In genomic region chr17:78986048-78986648, GRCh38 we compare ENCODE assay signal across 8 cellular contexts. TPM values are rescaled to one million over a fixed set of nuclear protein-coding genes. Genes with fewer than 3 reads are reported as not detected.
DNase-seq lines count a peak whose midpoint lies in the region; ATAC-seq, FAIRE-seq and TF ChIP-seq lines count a peak whose summit lies in the region.

No MANE protein-coding gene starts in this region.

- POLR2A ChIA-PET in A549 (lab: Yijun Ruan, JAX): interaction anchor here (1.1 to 1.2 kb wide), 3 partner anchors 9 to 52 kb away, joined by 3 to 5 read pairs (median 5); partner anchors contain the start of gene CANT1
- POLR2A ChIA-PET in SK-N-SH (lab: Yijun Ruan, JAX): no interaction called here

- TF ChIP-seq EP300 in A549 (IDR thresholded peaks at IDR 0.05) (no peak), SK-N-SH (IDR thresholded peaks at IDR 0.05; ENCODE audit: borderline replicate concordance in 1 of 2, low read depth in 1 of 2, low read length in 1 of 2) (no peak)

- no peak overlapping the region for H2AFZ ChIP-seq in SK-N-SH (ENCODE audit: low read depth)

- no peaks in the 10 kb centered on the region for H4K20me1 ChIP-seq in SK-N-SH (ENCODE audit: insufficient read depth)

- ATAC-seq in A549: peak; percentile 49 to 51; a peak in 4 of 6 replicates
- ATAC-seq in GM18519 (IDR thresholded peaks at IDR 0.05; ENCODE audit: low FRiP score, unreplicated experiment): no peak
- ATAC-seq in GM21381 (IDR thresholded peaks at IDR 0.05; ENCODE audit: unreplicated experiment): no peak
- no peak for ATAC-seq in HG03280 (IDR thresholded peaks at IDR 0.05; ENCODE audit: unreplicated experiment)

- H3F3A ChIP-seq in SK-N-SH (replicated peaks; ENCODE audit: insufficient read depth): peaks cover 12% of the 10 kb centered on the region

- H3K4me1 ChIP-seq in A549: peaks cover 13% of the 10 kb centered on the region
- peaks cover 10% of the 10 kb centered on the region in 2 experiments; a peak in 3 of 4 replicates for H3K4me1 ChIP-seq in SK-N-SH (ENCODE audit: control insufficient read depth in 1 of 2, insufficient read depth in 2 of 2, low read depth in 1 of 2, low read length in 1 of 2)

- H3K9ac ChIP-seq in SK-N-SH: no peak overlapping the region

- peak in 1 of 2 experiments; percentile 5; a peak in 2 of 5 replicates for TF ChIP-seq RAD21 in A549 (conservative IDR thresholded peaks at IDR 0.05 in 1 of 2, IDR thresholded peaks at IDR 0.05 in 1 of 2)
- peak; percentile 49 for TF ChIP-seq RAD21 in SK-N-SH (IDR thresholded peaks at IDR 0.05; ENCODE audit: low read length)

- H3K4me3 ChIP-seq in A549 (peak overlapping the region; percentile 29; the same call in 2 of the 3 replicates), SK-N-SH (ENCODE audit: low read depth in 2 of 2, low read length in 1 of 2) (no peak overlapping the region)

- H3K79me2 ChIP-seq in SK-N-SH (ENCODE audit: insufficient read depth): no peaks in the 10 kb centered on the region

- no peaks in the 10 kb centered on the region for H3K9me3 ChIP-seq in A549
- no peaks in the 10 kb centered on the region for H3K9me3 ChIP-seq in SK-N-SH

- H3K9me2 ChIP-seq in SK-N-SH: no peaks in the 10 kb centered on the region

- intact Hi-C loops in posterior vena cava (cut with DNase I): no loop called here

- WGBS in A549 (ENCODE audit: missing lambda C conversion rate): 77% methylated on average over 6 of the region's 6 CpGs
- WGBS in SK-N-SH (ENCODE audit: low lambda C conversion rate): 91% methylated on average over 6 of the region's 6 CpGs

- H3K27me3 ChIP-seq in SK-N-SH (ENCODE audit: insufficient read depth): no peaks in the 10 kb centered on the region

- peak overlapping the region; percentile 70 for H3K4me2 ChIP-seq in A549
- peak overlapping the region; percentile 59; the same call in 1 of the 2 replicates for H3K4me2 ChIP-seq in SK-N-SH

- H3K27ac ChIP-seq in A549 (peak overlapping the region; percentile 69 to 84), SK-N-SH (ENCODE audit: low read depth in 2 of 2, low read length in 1 of 2) (no peak overlapping the region)

- no peak for TF ChIP-seq POLR2A in A549 (IDR thresholded peaks at IDR 0.05; ENCODE audit: low read length)

- DNase-seq in A549 (ENCODE audit: low read depth in 1 of 2, low spot score in 1 of 2): peak in 1 of 2 experiments; percentile 41
- peak; percentile 70 for DNase-seq in GM20000 (ENCODE audit: low spot score)
- DNase-seq in SK-N-SH: no peak
- DNase-seq in fibroblast of gingiva (ENCODE audit: low read depth): peak; percentile 66
- DNase-seq in posterior vena cava (ENCODE audit: low spot score): peak; percentile 82

- no peak for TF ChIP-seq CTCF in A549 (IDR thresholded peaks at IDR 0.05)
- TF ChIP-seq CTCF in GM20000 (IDR thresholded peaks at IDR 0.05; ENCODE audit: extremely low read depth, missing control alignments): no peak
- TF ChIP-seq CTCF in SK-N-SH (IDR thresholded peaks at IDR 0.05): peak; percentile 14; the same call in 1 of the 2 replicates

- CTCF ChIA-PET in A549 (lab: Yijun Ruan, JAX): interaction anchor here (0.8 to 10.2 kb wide), 10 partner anchors 8 to 406 kb away, joined by 3 to 99 read pairs (median 4); no protein-coding TSS in a partner anchor
- CTCF ChIA-PET in SK-N-SH (lab: Yijun Ruan, JAX): interaction anchor here (0.8 to 11.7 kb wide), 10 partner anchors 9 to 406 kb away, joined by 3 to 133 read pairs (median 4); no protein-coding TSS in a partner anchor

- H3K36me3 ChIP-seq in SK-N-SH (replicated peaks in 1 of 2; ENCODE audit: control insufficient read depth in 1 of 2, insufficient read depth in 2 of 2, low read length in 1 of 2): peaks cover 10 to 11% of the 10 kb centered on the region in 2 experiments

- FAIRE-seq in A549 (lab: Jason Lieb, UNC): no peak

TF ChIP-seq in A549, 52 proteins besides CTCF, POLR2A, EP300 and RAD21:
- no peak for TF ChIP-seq CEBPB (IDR thresholded peaks at IDR 0.05)
- 0 out of 2 replicates have a peak, but pooled peaks have one; percentile 6 for TF ChIP-seq MAX (IDR thresholded peaks at IDR 0.05)

TF ChIP-seq in SK-N-SH, 30 proteins besides CTCF, POLR2A, EP300 and RAD21:
- TF ChIP-seq POLR2AphosphoS5 (IDR thresholded peaks at IDR 0.05; ENCODE audit: low read depth, low read length) (no peak), TCF12 (IDR thresholded peaks at IDR 0.05) (no peak), TEAD4 (IDR thresholded peaks at IDR 0.05; ENCODE audit: borderline replicate concordance, insufficient read depth) (no peak), PBX3 (IDR thresholded peaks at IDR 0.05) (no peak), RCOR1 (IDR thresholded peaks at IDR 0.05; ENCODE audit: low read length) (no peak), SMC3 (IDR thresholded peaks at IDR 0.05; ENCODE audit: low read depth, low read length) (peak; percentile 19; the same call in 1 of the 2 replicates), EZH2phosphoT487 (IDR thresholded peaks at IDR 0.05; ENCODE audit: borderline replicate concordance, low read depth) (no peak), USF2 (IDR thresholded peaks at IDR 0.05; ENCODE audit: borderline replicate concordance, low read depth, low read length) (no peak)

RNA-seq across cellular contexts. Expression of gene LGALS3BP, which starts 6.4 kb away (rescaled TPM):
- polyA plus RNA-seq in A549 (2011; rRNA removed) (28.3 and 32.3 TPM in 2 replicates), A549 (2017; fragmentation: RNase III; extraction: RNeasy Plus Mini Kit Qiagen cat#74134 plus additional on column Dnase treatment) (59.5 to 66.1 TPM (median 60.0 TPM) in 3 replicates), SK-N-SH (2012; rRNA removed) (272 and 579 TPM in 2 replicates)
- polyA plus RNA-seq in A549 (2012; cell fraction: cytosol; rRNA removed): 21.3 and 28.5 TPM in 2 replicates
- polyA plus RNA-seq in A549 (2012; cell fraction: nucleus; rRNA removed): 104 and 148 TPM in 2 replicates
- 34.3 and 41.5 TPM in 2 replicates for polyA minus RNA-seq in A549 (2011; rRNA and poly(A)+ RNA removed)
- 169 and 266 TPM in 2 replicates for polyA plus RNA-seq in SK-N-SH (2012; cell fraction: cytosol; rRNA removed)
- polyA plus RNA-seq in SK-N-SH (2012; cell fraction: nucleus; rRNA removed): 757 and 838 TPM in 2 replicates
- 100 to 1,000 TPM; 103 to 163 TPM for total RNA-seq in posterior vena cava

RNA-seq across cellular contexts. Expression of gene CANT1, which starts 23.4 kb away (rescaled TPM):
- polyA plus RNA-seq in A549 (2011; rRNA removed) (65.5 and 70.0 TPM in 2 replicates), A549 (2017; fragmentation: RNase III; extraction: RNeasy Plus Mini Kit Qiagen cat#74134 plus additional on column Dnase treatment) (63.4 to 67.6 TPM (median 66.8 TPM) in 3 replicates), SK-N-SH (2012; rRNA removed) (83.8 and 87.4 TPM in 2 replicates)
- 73.1 and 91.1 TPM in 2 replicates for polyA plus RNA-seq in A549 (2012; cell fraction: cytosol; rRNA removed)
- 73.9 and 106 TPM in 2 replicates for polyA plus RNA-seq in A549 (2012; cell fraction: nucleus; rRNA removed)
- 66.6 and 67.2 TPM in 2 replicates for polyA minus RNA-seq in A549 (2011; rRNA and poly(A)+ RNA removed)
- 47.2 and 67.5 TPM in 2 replicates for polyA plus RNA-seq in SK-N-SH (2012; cell fraction: cytosol; rRNA removed)
- 55.9 and 68.2 TPM in 2 replicates for polyA plus RNA-seq in SK-N-SH (2012; cell fraction: nucleus; rRNA removed)
- total RNA-seq in posterior vena cava: 10 to 100 TPM; 29.5 to 34.7 TPM

RNA-seq across cellular contexts. Expression of gene C1QTNF1, which starts 37.8 kb away (rescaled TPM):
- polyA plus RNA-seq in A549 (2011; rRNA removed) (10.2 and 13.2 TPM in 2 replicates), A549 (2017; fragmentation: RNase III; extraction: RNeasy Plus Mini Kit Qiagen cat#74134 plus additional on column Dnase treatment) (26.1 to 27.8 TPM (median 27.3 TPM) in 3 replicates), SK-N-SH (2012; rRNA removed) (11.6 and 14.3 TPM in 2 replicates)
- 5.2 and 8.3 TPM in 2 replicates for polyA plus RNA-seq in A549 (2012; cell fraction: cytosol; rRNA removed)
- polyA plus RNA-seq in A549 (2012; cell fraction: nucleus; rRNA removed): 15.4 and 16.1 TPM in 2 replicates
- 12.9 and 13.3 TPM in 2 replicates for polyA minus RNA-seq in A549 (2011; rRNA and poly(A)+ RNA removed)
- 5.3 and 10.0 TPM in 2 replicates for polyA plus RNA-seq in SK-N-SH (2012; cell fraction: cytosol; rRNA removed)
- 9.1 and 10.1 TPM in 2 replicates for polyA plus RNA-seq in SK-N-SH (2012; cell fraction: nucleus; rRNA removed)
- 100 to 1,000 TPM; 172 to 261 TPM for total RNA-seq in posterior vena cava

Comparison
In these comparisons a context has a peak if more than half of its experiments do, and no peak if none do; other contexts are left out.
1. ATAC-seq: peak in A549 (2 of 2); none in GM18519 (single experiment), GM21381 (single experiment) and HG03280 (single experiment).
2. H3K27ac ChIP-seq: peak in A549 (2 of 2); none in SK-N-SH (0 of 2).
3. Of the 12 proteins assayed by ChIP-seq in both A549 and SK-N-SH: peak only in A549: MAX; only in SK-N-SH: CTCF and SMC3; in both: none; in neither: 8; mixed calls (peak in some experiments, not most) for 1.